1 cellular context compared by ENCODE assay signal in genomic region chr12:466039-466438, GRCh38.
TF ChIP-seq lines count a peak whose summit lies in the region.

No MANE protein-coding gene starts in this region.

TF ChIP-seq in WTC11, 78 proteins besides CTCF, POLR2A, EP300 and RAD21 (continued from another document):
- TF ChIP-seq SMAD4 (CRISPR knock-in tag; IDR thresholded peaks at IDR 0.05): no peak
- no peak for TF ChIP-seq EMX1 (CRISPR knock-in tag; IDR thresholded peaks at IDR 0.05)
- no peak for TF ChIP-seq ZNF281 (CRISPR knock-in tag; IDR thresholded peaks at IDR 0.05)
- TF ChIP-seq ATF1 (CRISPR knock-in tag; IDR thresholded peaks at IDR 0.05): no peak
- TF ChIP-seq ZNF263 (CRISPR knock-in tag; IDR thresholded peaks at IDR 0.05; ENCODE audit: low read depth): no peak
- TF ChIP-seq CREM (CRISPR knock-in tag; IDR thresholded peaks at IDR 0.05): no peak
